In the genomic region with DNA sequence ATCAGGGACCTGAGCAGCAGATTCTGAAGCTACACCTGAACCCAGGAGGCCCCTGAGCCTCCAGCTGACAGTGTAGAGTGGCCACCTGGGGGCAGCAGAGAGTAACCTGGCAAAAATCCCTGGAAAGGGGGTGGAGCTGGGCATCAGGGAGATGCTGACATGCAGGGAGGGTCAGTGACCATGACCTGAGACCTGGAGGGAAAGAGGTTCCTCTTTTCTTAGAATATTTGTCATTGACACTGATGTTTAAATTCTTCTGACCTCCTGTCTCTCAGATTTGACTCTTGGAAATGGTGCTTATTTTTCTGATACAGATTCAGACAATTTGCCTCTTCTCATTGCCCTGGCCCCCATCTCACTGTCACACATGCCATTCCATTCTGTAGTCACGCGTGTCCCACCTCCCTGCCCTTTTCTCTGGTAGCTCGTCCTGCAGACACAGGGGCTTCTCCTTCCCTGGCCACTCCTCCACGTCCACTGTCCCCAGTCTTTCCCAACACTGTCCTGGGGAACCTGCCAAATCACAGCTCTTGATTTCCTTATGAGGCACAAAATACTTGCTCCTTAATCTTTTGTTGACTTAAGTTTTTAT, we compare ENCODE assay signal across 8 cellular contexts.
DNase-seq lines count a peak whose midpoint lies in the region; ATAC-seq and TF ChIP-seq lines count a peak whose summit lies in the region.

No MANE protein-coding gene starts in this region.

- H3K4me2 ChIP-seq in trophoblast cell (ENCODE audit: low read length), result no peak overlapping the region

- no peak overlapping the region for H2BK5ac ChIP-seq in trophoblast cell (ENCODE audit: low read depth, low read length, poor library complexity)

- DNase-seq in activated CD4-positive, CD25-positive, alpha-beta regulatory T cell treated with anti-CD3 and anti-CD28 coated beads, Interleukin-2, amount 50 U/mL, for 72 hours, result peak; percentile 69
- DNase-seq in NCI-H146 treated with DMSO at 0.1 percent for 48 hours (lab: John Stamatoyannopoulos, UW; ENCODE audit: unreplicated experiment), result peak; percentile 20
- DNase-seq in activated T-cell treated with anti-CD3 and anti-CD28 coated beads for 4 hours, result peak; percentile 25
- peak; percentile 34 for DNase-seq in fibroblast of mammary gland (ENCODE audit: low read depth)
- peak; percentile 45 to 82 for DNase-seq in trophoblast cell
- no peak for DNase-seq in NCI-H446 treated with DMSO at 0.1 percent for 48 hours (lab: John Stamatoyannopoulos, UW)

- no peak overlapping the region for H3K23ac ChIP-seq in trophoblast cell (ENCODE audit: low read length)

- H2BK120ac ChIP-seq in trophoblast cell (ENCODE audit: insufficient read depth, low read length, poor library complexity), result no peak overlapping the region

- H3K27me3 ChIP-seq in trophoblast cell (ENCODE audit: insufficient read depth, low read length), result peaks cover 4% of the 10 kb centered on the region

- H4K91ac ChIP-seq in trophoblast cell (ENCODE audit: low read depth, low read length), result no peak overlapping the region

- no peaks in the 10 kb centered on the region for H3K36me3 ChIP-seq in trophoblast cell (ENCODE audit: control insufficient read depth in 1 of 2, insufficient read depth in 2 of 2, low read length in 2 of 2)

- no peaks in the 10 kb centered on the region for H3K9me3 ChIP-seq in trophoblast cell (ENCODE audit: insufficient read depth, low read depth, low read length)

- H2AFZ ChIP-seq in trophoblast cell (ENCODE audit: insufficient read depth, low read length, poor library complexity), result no peak overlapping the region

- H3K27ac ChIP-seq in trophoblast cell (ENCODE audit: low read depth, low read length), result no peak overlapping the region

- H3K4ac ChIP-seq in trophoblast cell (ENCODE audit: low read depth, low read length), result no peak overlapping the region

- H3K9ac ChIP-seq in trophoblast cell (ENCODE audit: low read length), result no peak overlapping the region

- no peaks in the 10 kb centered on the region for H3K79me1 ChIP-seq in trophoblast cell (ENCODE audit: low read length)

- no peaks in the 10 kb centered on the region for H3K79me2 ChIP-seq in trophoblast cell (ENCODE audit: control insufficient read depth, insufficient read depth, low read length, poor library complexity)

- H4K8ac ChIP-seq in trophoblast cell (ENCODE audit: low read depth, low read length), result no peak overlapping the region

- no peak overlapping the region for H3K18ac ChIP-seq in trophoblast cell (ENCODE audit: low read length)

- no peaks in the 10 kb centered on the region for H3K4me1 ChIP-seq in trophoblast cell (ENCODE audit: control insufficient read depth in 1 of 2, insufficient read depth in 2 of 2, low read length in 2 of 2)

- H3K4me3 ChIP-seq in fibroblast of mammary gland (ENCODE audit: control insufficient read depth, low read depth, low read length) (no peak overlapping the region), trophoblast cell (ENCODE audit: low read depth, low read length) (no peak overlapping the region)

- peak; percentile 78 for TF ChIP-seq CTCF in fibroblast of mammary gland (conservative IDR thresholded peaks at IDR 0.05; ENCODE audit: control insufficient read depth, insufficient read depth, low read depth, low read length)

- no peak for ATAC-seq in activated CD4-positive, CD25-positive, alpha-beta regulatory T cell treated with anti-CD3 and anti-CD28 coated beads, Interleukin-2, amount 50 U/mL, for 24 hours
- ATAC-seq in GM18870 (IDR thresholded peaks at IDR 0.05; ENCODE audit: unreplicated experiment), result no peak

- H2AK5ac ChIP-seq in trophoblast cell (ENCODE audit: low read length), result no peak overlapping the region

- no peak overlapping the region for H2BK12ac ChIP-seq in trophoblast cell (ENCODE audit: low read length)

- no peak overlapping the region for H4K12ac ChIP-seq in trophoblast cell (ENCODE audit: low read depth, low read length)

- no peak overlapping the region for H3K14ac ChIP-seq in trophoblast cell (ENCODE audit: low read length)

- WGBS in trophoblast cell (ENCODE audit: extremely low coverage, insufficient coverage, insufficient read length), result no CpG with 5 or more reads among the region's 4 CpGs
